In genomic region chr4:76605099-76605563, GRCh38 we compare ENCODE assay signal across 19 cellular contexts.
DNase-seq lines count a peak whose midpoint lies in the region; ATAC-seq and TF ChIP-seq lines count a peak whose summit lies in the region.
"Had no signal": no experiment of that assay in that cellular context is flagged by ENCODE, and none has a peak within 500 bp of the region (broad histone marks: within the 10 kb centered on the region; RNA-seq: fewer than 3 reads in every experiment).

No MANE protein-coding gene starts in this region.

- no peak overlapping the region for H3K23ac ChIP-seq in trophoblast cell (ENCODE audit: low read length)

- H2BK120ac ChIP-seq in trophoblast cell (ENCODE audit: insufficient read depth, low read length, poor library complexity) = peak overlapping the region; percentile 50

- H3K4me3 ChIP-seq in AG10803 (ENCODE audit: low read length) = no peak overlapping the region
- H3K4me3 ChIP-seq in HEK293 (ENCODE audit: low read depth, low read length) = no peak overlapping the region
- H3K4me3 ChIP-seq in coronary artery = peak overlapping the region; percentile 6
- no peak overlapping the region for H3K4me3 ChIP-seq in trophoblast cell (ENCODE audit: low read depth, low read length)
- no peak overlapping the region for H3K4me3 ChIP-seq in right atrium auricular region
- H3K4me3 ChIP-seq: A549, lung had no signal

- H4K8ac ChIP-seq in trophoblast cell (ENCODE audit: low read depth, low read length) = no peak overlapping the region

- no peak for ATAC-seq in GM21447 (IDR thresholded peaks at IDR 0.05; ENCODE audit: unreplicated experiment)
- ATAC-seq in GM21360 (IDR thresholded peaks at IDR 0.05; ENCODE audit: unreplicated experiment) = no peak
- ATAC-seq: A549 had no signal

- H3K9ac ChIP-seq in trophoblast cell (ENCODE audit: low read length) = no peak overlapping the region

- POLR2A ChIA-PET in HEK293 (lab: Yijun Ruan, JAX) = interaction anchor here (1.2 kb wide), 1 partner anchor 19 kb away, joined by 3 read pairs; no protein-coding TSS in a partner anchor

- no peak overlapping the region for H2BK5ac ChIP-seq in trophoblast cell (ENCODE audit: low read depth, low read length, poor library complexity)

- H3K4ac ChIP-seq in trophoblast cell (ENCODE audit: low read depth, low read length) = no peak overlapping the region

- no peak overlapping the region for H2AK5ac ChIP-seq in trophoblast cell (ENCODE audit: low read length)

- no peaks in the 10 kb centered on the region for H3K9me3 ChIP-seq in HEK293 (ENCODE audit: control insufficient read depth, insufficient read depth, low read depth, low read length)
- no peaks in the 10 kb centered on the region for H3K9me3 ChIP-seq in trophoblast cell (ENCODE audit: insufficient read depth, low read depth, low read length)
- no peaks in the 10 kb centered on the region for H3K9me3 ChIP-seq in right atrium auricular region
- H3K9me3 ChIP-seq: A549 had no signal

- no CpG with 5 or more reads among the region's 6 CpGs for WGBS in trophoblast cell (ENCODE audit: extremely low coverage, insufficient coverage, insufficient read length)

- peaks cover 1% of the 10 kb centered on the region for H3K79me1 ChIP-seq in trophoblast cell (ENCODE audit: low read length)

- CTCF ChIA-PET in HEK293 (lab: Yijun Ruan, JAX) = interaction anchor here (0.6 to 0.7 kb wide), 3 partner anchors 19 to 568 kb away, joined by 3 read pairs; no protein-coding TSS in a partner anchor

- TF ChIP-seq CTCF in AG10803 (conservative IDR thresholded peaks at IDR 0.05; ENCODE audit: low read length) (no peak), HEK293 (tag by site-specific recombination; IDR thresholded peaks at IDR 0.05) (no peak), coronary artery (IDR thresholded peaks at IDR 0.05) (no peak), right atrium auricular region (IDR thresholded peaks at IDR 0.05) (no peak)

- H3K27me3 ChIP-seq in trophoblast cell (ENCODE audit: insufficient read depth, low read length) (no peaks in the 10 kb centered on the region), right atrium auricular region (no peaks in the 10 kb centered on the region)

- no peak overlapping the region for H2AFZ ChIP-seq in trophoblast cell (ENCODE audit: insufficient read depth, low read length, poor library complexity)

- H3K4me2 ChIP-seq in trophoblast cell (ENCODE audit: low read length) = no peak overlapping the region
- H3K4me2 ChIP-seq: A549 had no signal

- no peaks in the 10 kb centered on the region for H3K36me3 ChIP-seq in HEK293 (ENCODE audit: control insufficient read depth in 2 of 2, insufficient read depth in 1 of 2, low read length in 2 of 2)
- H3K36me3 ChIP-seq in trophoblast cell (ENCODE audit: control insufficient read depth in 1 of 2, insufficient read depth in 2 of 2, low read length in 2 of 2) = no peaks in the 10 kb centered on the region
- H3K36me3 ChIP-seq in right atrium auricular region = no peaks in the 10 kb centered on the region

- no peaks in the 10 kb centered on the region for H3K4me1 ChIP-seq in HEK293 (ENCODE audit: control insufficient read depth, insufficient read depth, low read length)
- H3K4me1 ChIP-seq in trophoblast cell (ENCODE audit: control insufficient read depth in 1 of 2, insufficient read depth in 2 of 2, low read length in 2 of 2) = peaks cover 0 to 8% of the 10 kb centered on the region in 2 experiments
- H3K4me1 ChIP-seq in right atrium auricular region = peaks cover 0 to 37% of the 10 kb centered on the region in 2 donors
- H3K4me1 ChIP-seq: A549 had no signal

- no peak overlapping the region for H4K91ac ChIP-seq in trophoblast cell (ENCODE audit: low read depth, low read length)

- DNase-seq in AG10803 (ENCODE audit: low read depth) = peak; percentile 92
- no peak for DNase-seq in coronary artery (ENCODE audit: low spot score)
- no peak for DNase-seq in trophoblast cell
- no peak for DNase-seq in right atrium auricular region (ENCODE audit: low spot score)
- no peak for DNase-seq in stimulated activated CD8-positive, alpha-beta memory T cell treated with anti-CD3 and anti-CD28 coated beads, Interleukin-4, amount 100 ng/mL, for 48 hours
- DNase-seq: activated CD4-positive, alpha-beta T cell treated with anti-CD3 and anti-CD28 coated beads, Interleukin-2, amount 50 U/mL, for 1 hour; anterior cingulate cortex; islet precursor cell; NCI-H2107; NCI-H524; stimulated activated CD4-positive, alpha-beta T cell treated with anti-CD3 and anti-CD28 coated beads, Interleukin-4, amount 100 ng/mL, for 1 hour; stimulated activated naive CD4-positive, alpha-beta T cell treated with Interleukin-2 at 50 U/mL for 16 hours; T-helper 2 cell had no signal

- no peak overlapping the region for H3K18ac ChIP-seq in trophoblast cell (ENCODE audit: low read length)

- no peaks in the 10 kb centered on the region for H3K79me2 ChIP-seq in trophoblast cell (ENCODE audit: control insufficient read depth, insufficient read depth, low read length, poor library complexity)

- no peak overlapping the region for H3K14ac ChIP-seq in trophoblast cell (ENCODE audit: low read length)

- H2BK12ac ChIP-seq in trophoblast cell (ENCODE audit: low read length) = peak overlapping the region; percentile 30

- no peak overlapping the region for H4K12ac ChIP-seq in trophoblast cell (ENCODE audit: low read depth, low read length)

- H3K27ac ChIP-seq in HEK293 (ENCODE audit: extremely low read depth, low read depth, low read length) (no peak overlapping the region), coronary artery (peak overlapping the region; percentile 48 to 79), trophoblast cell (ENCODE audit: low read depth, low read length) (no peak overlapping the region), right atrium auricular region (no peak overlapping the region)
- H3K27ac ChIP-seq: A549, HL-60 had no signal

TF ChIP-seq in HEK293, 187 proteins besides CTCF, POLR2A, EP300 and RAD21:
- TF ChIP-seq MEIS1 (CRISPR knock-in tag; IDR thresholded peaks at IDR 0.05; ENCODE audit: borderline replicate concordance) (no peak), ZNF629 (tag by site-specific recombination; IDR thresholded peaks at IDR 0.05) (peak; percentile 69), PRDM6 (tag by site-specific recombination; IDR thresholded peaks at IDR 0.05) (peak; percentile 66), ZNF10 (tag by site-specific recombination; IDR thresholded peaks at IDR 0.05) (0 out of 2 replicates have a peak, but pooled peaks have one; percentile 33), KLF9 (tag by site-specific recombination; IDR thresholded peaks at IDR 0.05; ENCODE audit: low read depth) (no peak)

Comparison
In these comparisons a context has a peak if more than half of its experiments do, and no peak if none do; other contexts are left out.
1. H3K27ac ChIP-seq: peak in coronary artery (2 of 2); none in HEK293 (single experiment), trophoblast cell (single experiment) and right atrium auricular region (0 of 2).